Comparison of ENCODE assay signal across 8 cellular contexts in the genomic region with DNA sequence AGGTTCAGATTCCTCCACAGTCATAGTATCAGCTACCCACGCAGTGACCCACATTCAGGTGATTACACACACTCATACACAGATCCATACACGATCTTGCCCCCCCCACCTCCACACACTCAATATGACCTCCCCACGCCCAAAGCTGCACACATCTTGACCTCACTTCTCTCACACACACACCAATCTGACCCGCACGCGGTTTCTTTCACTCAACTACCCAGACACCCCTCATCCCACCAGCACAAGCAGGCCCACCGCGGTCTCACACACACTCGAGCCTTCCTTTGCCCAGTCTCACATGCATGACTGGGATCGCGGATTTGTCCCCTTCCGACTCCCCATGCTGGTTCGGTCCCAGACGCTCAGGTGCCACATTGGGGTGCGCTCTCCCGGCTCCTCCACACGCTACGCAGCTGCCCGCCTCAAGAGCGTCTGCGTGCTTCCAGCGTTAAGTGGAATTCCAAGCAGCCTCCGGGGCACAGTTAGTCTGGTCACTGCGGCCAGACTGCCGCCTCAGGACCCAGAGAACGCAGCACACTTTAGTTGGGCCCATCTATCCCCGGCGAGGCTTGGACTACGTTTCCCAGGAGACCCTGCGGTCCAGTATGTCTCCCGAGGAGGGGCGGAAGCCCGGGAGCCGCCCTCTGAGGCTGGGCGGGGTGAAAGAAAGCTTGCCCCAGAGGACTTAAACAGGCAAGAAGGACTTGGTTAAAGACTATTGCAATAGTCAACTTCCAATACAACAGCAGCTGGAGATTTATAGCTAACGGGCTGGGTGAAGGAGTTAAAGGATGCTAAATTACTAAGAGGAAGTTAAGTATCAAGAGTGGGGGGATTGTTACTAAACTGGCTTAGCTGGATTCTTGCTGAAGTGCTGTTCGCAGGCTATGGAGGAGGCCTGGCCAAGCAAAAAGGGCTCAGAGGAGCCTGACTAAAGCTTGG. TPM values are rescaled to one million over a fixed set of nuclear protein-coding genes. Genes with fewer than 3 reads are reported as not detected.
DNase-seq lines count a peak whose midpoint lies in the region; ATAC-seq and TF ChIP-seq lines count a peak whose summit lies in the region.

No MANE protein-coding gene starts in this region.

- no peaks in the 10 kb centered on the region for H4K20me1 ChIP-seq in OCI-LY1 (ENCODE audit: insufficient read depth, low read length)

- H3F3A ChIP-seq in OCI-LY1 (ENCODE audit: insufficient read depth, low read length), result no peaks in the 10 kb centered on the region

- H2AFZ ChIP-seq in OCI-LY1 (ENCODE audit: low read length), result 0 out of 2 replicates have a peak overlapping the region, but pooled peaks have one; percentile 36

- H3K4me1 ChIP-seq in OCI-LY1 (ENCODE audit: insufficient read depth, low read length, severe bottlenecking), result peaks cover 7% of the 10 kb centered on the region
- H3K4me1 ChIP-seq in mucosa of descending colon (ENCODE audit: low read depth), result peaks cover 9% of the 10 kb centered on the region

- H3K27me3 ChIP-seq in OCI-LY1 (ENCODE audit: insufficient read depth, low read length), result no peaks in the 10 kb centered on the region

- intact Hi-C loops in mucosa of descending colon (cut with DNase I, micrococcal nuclease), result no loop called here

- H3K36me3 ChIP-seq in OCI-LY1 (ENCODE audit: insufficient read depth, low read length) (peaks cover 15% of the 10 kb centered on the region), mucosa of descending colon (ENCODE audit: low read depth) (no peaks in the 10 kb centered on the region)

- DNase-seq in COLO829 (ENCODE audit: low spot score) (peak; percentile 86), GM20000 (ENCODE audit: low spot score) (peak; percentile 85), HUDEP-2 (lab: John Stamatoyannopoulos, UW; ENCODE audit: unreplicated experiment in 76 of 76) (peak in 75 of 76 experiments; percentile 28 to 94 (median 83)), activated T-cell treated with anti-CD3 and anti-CD28 coated beads for 4 hours (peak; percentile 78), epithelial cell of proximal tubule (ENCODE audit: low read depth) (peak; percentile 73), mucosa of descending colon (peak; percentile 93 to 95 (median 94))
- peak; percentile 75 to 79 for DNase-seq in stimulated activated CD8-positive, alpha-beta memory T cell treated with anti-CD3 and anti-CD28 coated beads, Interleukin-2, amount 100 ng/mL, for 48 hours (ENCODE audit: low read depth in 2 of 2)

- peak overlapping the region; percentile 91 for H3K4me2 ChIP-seq in OCI-LY1 (ENCODE audit: low read length)

- H3K4me3 ChIP-seq in OCI-LY1 (ENCODE audit: low read depth, low read length, poor library complexity, severe bottlenecking), result peak overlapping the region; percentile 72
- H3K4me3 ChIP-seq in epithelial cell of proximal tubule (ENCODE audit: low read depth, low read length), result peak overlapping the region; percentile 90
- peak overlapping the region; percentile 54 for H3K4me3 ChIP-seq in mucosa of descending colon

- H3K9me3 ChIP-seq in OCI-LY1 (ENCODE audit: low read length) (peaks cover 6% of the 10 kb centered on the region), mucosa of descending colon (peaks cover 14% of the 10 kb centered on the region)

- H3K9ac ChIP-seq in OCI-LY1 (ENCODE audit: low read length), result peak overlapping the region; percentile 79

- peaks cover 7% of the 10 kb centered on the region for H3K79me2 ChIP-seq in OCI-LY1 (ENCODE audit: insufficient read depth, low read length)

- no peak for TF ChIP-seq CTCF in GM20000 (IDR thresholded peaks at IDR 0.05; ENCODE audit: extremely low read depth, missing control alignments)
- TF ChIP-seq CTCF in OCI-LY1 (IDR thresholded peaks at IDR 0.05; ENCODE audit: low read length), result no peak
- TF ChIP-seq CTCF in epithelial cell of proximal tubule (conservative IDR thresholded peaks at IDR 0.05; ENCODE audit: low read depth, low read length), result no peak
- TF ChIP-seq CTCF in mucosa of descending colon (IDR thresholded peaks at IDR 0.05), result no peak

- H3K27ac ChIP-seq in OCI-LY1 (ENCODE audit: low read depth, low read length, poor library complexity, severe bottlenecking), result peak overlapping the region; percentile 31

- ATAC-seq in mucosa of descending colon, result peak; percentile 97

- H3K9me2 ChIP-seq in OCI-LY1 (ENCODE audit: low read depth, low read length), result no peaks in the 10 kb centered on the region

RNA-seq across cellular contexts. Expression of gene ZNF345, which starts 0.7 kb away (rescaled TPM):
- 0.46 and 0.72 TPM in 2 replicates for total RNA-seq in epithelial cell of proximal tubule
- total RNA-seq in mucosa of descending colon, result 1 to 10 TPM; 3.4 to 7.8 (median 5.8) TPM

RNA-seq across cellular contexts. Expression of gene ZNF790, which starts 11.8 kb away (rescaled TPM):
- total RNA-seq in epithelial cell of proximal tubule (1.2 and 6.1 TPM in 2 replicates), mucosa of descending colon (1 to 10 TPM; 3.4 to 8.8 (median 4.9) TPM)

Comparison
In these comparisons a context has a peak if more than half of its experiments do, and no peak if none do; other contexts are left out.
1. Peak in every context shown above with its lines: DNase-seq, ATAC-seq, H3K4me3 ChIP-seq and H3K27ac ChIP-seq.